Comparison of ENCODE assay signal across 12 cellular contexts in the genomic region with DNA sequence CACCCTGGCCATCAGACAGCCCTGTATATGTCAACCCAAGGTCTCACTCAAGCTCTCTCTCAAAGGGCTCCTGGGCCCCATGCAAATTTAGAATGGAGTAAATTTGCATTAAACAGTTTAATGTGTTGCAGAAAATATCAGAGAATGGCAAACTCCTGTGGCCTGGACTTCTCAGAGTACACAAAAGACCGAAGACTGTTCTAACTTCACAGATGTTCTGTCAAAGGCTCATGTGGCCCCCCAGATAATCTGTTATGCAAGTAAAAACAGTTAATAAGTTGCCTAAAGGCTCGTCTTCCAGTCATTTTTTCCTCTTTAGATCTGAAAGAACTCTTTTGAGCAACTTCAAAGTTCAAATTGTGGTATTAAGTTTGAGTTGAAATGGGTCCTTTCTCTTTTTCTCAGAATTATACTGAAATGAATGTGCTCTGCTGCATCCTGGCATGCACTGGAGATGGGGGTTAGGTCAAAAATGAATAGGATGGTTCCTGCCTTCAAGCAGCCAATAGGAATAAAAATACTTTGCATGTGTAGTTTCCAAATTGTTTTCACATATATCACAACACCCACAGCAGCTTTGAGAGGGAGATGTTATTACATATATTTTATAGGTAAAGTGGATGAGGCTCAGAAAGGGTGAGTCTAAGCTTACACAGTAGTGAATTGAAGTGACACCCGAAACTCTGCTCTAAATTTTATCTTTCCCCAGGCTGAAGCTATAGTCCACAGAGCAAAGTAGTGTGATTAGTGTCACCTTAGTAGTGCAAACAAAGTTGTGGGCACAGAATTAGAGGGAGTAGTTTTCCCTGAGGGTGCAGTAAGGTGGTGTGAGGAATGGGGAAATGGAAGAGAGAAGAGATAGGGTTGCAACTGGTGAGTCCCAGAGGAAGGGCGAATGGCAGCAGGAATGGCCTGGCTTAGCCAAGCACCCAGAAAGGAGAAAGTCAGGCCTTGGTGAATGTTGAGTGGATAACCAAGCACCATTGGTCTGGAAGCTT.
DNase-seq lines count a peak whose midpoint lies in the region; ATAC-seq, FAIRE-seq and TF ChIP-seq lines count a peak whose summit lies in the region.
"Had no signal": no experiment of that assay in that cellular context is flagged by ENCODE, and none has a peak within 500 bp of the region (broad histone marks: within the 10 kb centered on the region; RNA-seq: fewer than 3 reads in every experiment).

No MANE protein-coding gene starts in this region.

- H3K9me3 ChIP-seq in trophoblast cell (ENCODE audit: insufficient read depth, low read depth, low read length) (no peaks in the 10 kb centered on the region), tibial nerve (no peaks in the 10 kb centered on the region)
- H3K9me3 ChIP-seq: BE2C, ovary had no signal

- H3K27ac Mint-ChIP-seq in activated naive CD4-positive, alpha-beta T cell treated with anti-CD3 and anti-CD28 coated beads for 36 hours = peak overlapping the region; percentile 86
- H3K27ac Mint-ChIP-seq: dendritic cell treated with granulocyte-macrophage colony-stimulating factor and Interleukin-4, amounts not matched to agents 40 ng/mL and 50 ng/mL, for 4 days had no signal

- no peaks in the 10 kb centered on the region for H3K9me3 Mint-ChIP-seq in activated naive CD4-positive, alpha-beta T cell treated with anti-CD3 and anti-CD28 coated beads for 36 hours

- no peaks in the 10 kb centered on the region for H3K36me3 Mint-ChIP-seq in activated naive CD4-positive, alpha-beta T cell treated with anti-CD3 and anti-CD28 coated beads for 36 hours (ENCODE audit: low read depth)

- H3K27ac ChIP-seq in trophoblast cell (ENCODE audit: low read depth, low read length) (no peak overlapping the region), tibial nerve (no peak overlapping the region)
- H3K27ac ChIP-seq: ovary had no signal

- no peaks in the 10 kb centered on the region for H3K79me1 ChIP-seq in trophoblast cell (ENCODE audit: low read length)

- no peak overlapping the region for H3K14ac ChIP-seq in trophoblast cell (ENCODE audit: low read length)

- H3K4ac ChIP-seq in trophoblast cell (ENCODE audit: low read depth, low read length) = no peak overlapping the region

- no peaks in the 10 kb centered on the region for H3K79me2 ChIP-seq in trophoblast cell (ENCODE audit: control insufficient read depth, insufficient read depth, low read length, poor library complexity)

- intact Hi-C loops in activated naive CD4-positive, alpha-beta T cell treated with anti-CD3 and anti-CD28 coated beads for 36 hours (cut with micrococcal nuclease) = loop anchor here (1.0 to 2.0 kb wide), 7 partner anchors 26 to 696 kb away; no protein-coding TSS in a partner anchor

- H3K27me3 Mint-ChIP-seq in activated naive CD4-positive, alpha-beta T cell treated with anti-CD3 and anti-CD28 coated beads for 36 hours (ENCODE audit: low read depth) = peaks cover 6% of the 10 kb centered on the region

- H3K4me3 Mint-ChIP-seq in activated naive CD4-positive, alpha-beta T cell treated with anti-CD3 and anti-CD28 coated beads for 36 hours = peak overlapping the region; percentile 5
- H3K4me3 Mint-ChIP-seq: dendritic cell treated with granulocyte-macrophage colony-stimulating factor and Interleukin-4, amounts not matched to agents 40 ng/mL and 50 ng/mL, for 4 days had no signal

- TF ChIP-seq EP300 in tibial nerve (IDR thresholded peaks at IDR 0.05) = no peak

- no peak overlapping the region for H2AFZ ChIP-seq in trophoblast cell (ENCODE audit: insufficient read depth, low read length, poor library complexity)

- H3K27me3 ChIP-seq in trophoblast cell (ENCODE audit: insufficient read depth, low read length) (no peaks in the 10 kb centered on the region), tibial nerve (no peaks in the 10 kb centered on the region)
- H3K27me3 ChIP-seq: BE2C, ovary had no signal

- H2AK5ac ChIP-seq in trophoblast cell (ENCODE audit: low read length) = no peak overlapping the region

- H3K23ac ChIP-seq in trophoblast cell (ENCODE audit: low read length) = peak overlapping the region; percentile 46

- H4K8ac ChIP-seq in trophoblast cell (ENCODE audit: low read depth, low read length) = no peak overlapping the region

- TF ChIP-seq POLR2A in tibial nerve (IDR thresholded peaks at IDR 0.05) = no peak

- H3K18ac ChIP-seq in trophoblast cell (ENCODE audit: low read length) = no peak overlapping the region

- FAIRE-seq in HTR-8/SVneo (lab: Jason Lieb, UNC) = no peak

- ATAC-seq in HG02588 (IDR thresholded peaks at IDR 0.05; ENCODE audit: unreplicated experiment) = peak; percentile 67

- DNase-seq in activated naive CD4-positive, alpha-beta T cell treated with anti-CD3 and anti-CD28 coated beads for 36 hours = peak; percentile 63
- no peak for DNase-seq in activated naive CD4-positive, alpha-beta T cell treated with anti-CD3 and anti-CD28 coated beads, Interleukin-2, amount 50 U/mL, for 16 hours
- DNase-seq in SK-MEL-5 (ENCODE audit: low read depth, low spot score) (peak; percentile 17), trophoblast cell (no peak), HTR-8/SVneo (ENCODE audit: insufficient read length, low spot score) (no peak), tibial nerve (ENCODE audit: low spot score in 2 of 2) (no peak), HUDEP-2 (lab: John Stamatoyannopoulos, UW; ENCODE audit: unreplicated experiment in 76 of 76) (no peak)
- DNase-seq: BE2C, KG1, ovary had no signal

- H3K9ac ChIP-seq in trophoblast cell (ENCODE audit: low read length) = no peak overlapping the region

- peaks cover 40% of the 10 kb centered on the region for H3K4me1 Mint-ChIP-seq in activated naive CD4-positive, alpha-beta T cell treated with anti-CD3 and anti-CD28 coated beads for 36 hours (ENCODE audit: low read depth)

- no peak overlapping the region for H2BK120ac ChIP-seq in trophoblast cell (ENCODE audit: insufficient read depth, low read length, poor library complexity)

- CTCF ChIA-PET in activated naive CD4-positive, alpha-beta T cell treated with anti-CD3 and anti-CD28 coated beads for 36 hours (lab: Charles Lee) = interaction anchor here (0.6 to 2.1 kb wide), 4 partner anchors 42 to 70 kb away, joined by 3 to 7 read pairs (median 4); no protein-coding TSS in a partner anchor

- no peak overlapping the region for H3K4me2 ChIP-seq in trophoblast cell (ENCODE audit: low read length)

- no peak overlapping the region for H4K91ac ChIP-seq in trophoblast cell (ENCODE audit: low read depth, low read length)

- H4K12ac ChIP-seq in trophoblast cell (ENCODE audit: low read depth, low read length) = no peak overlapping the region

- H3K4me1 ChIP-seq in trophoblast cell (ENCODE audit: control insufficient read depth in 1 of 2, insufficient read depth in 2 of 2, low read length in 2 of 2) = peaks cover 2 to 4% of the 10 kb centered on the region in 2 experiments
- peaks cover 0 to 19% (median 7%) of the 10 kb centered on the region in 4 donors for H3K4me1 ChIP-seq in tibial nerve

- H3K4me3 ChIP-seq in trophoblast cell (ENCODE audit: low read depth, low read length) (no peak overlapping the region), tibial nerve (no peak overlapping the region)
- H3K4me3 ChIP-seq: ovary had no signal

- no peak for TF ChIP-seq CTCF in tibial nerve (IDR thresholded peaks at IDR 0.05)

- H2BK12ac ChIP-seq in trophoblast cell (ENCODE audit: low read length) = no peak overlapping the region

- H3K36me3 ChIP-seq in trophoblast cell (ENCODE audit: control insufficient read depth in 1 of 2, insufficient read depth in 2 of 2, low read length in 2 of 2) = no peaks in the 10 kb centered on the region
- no peaks in the 10 kb centered on the region for H3K36me3 ChIP-seq in tibial nerve
- H3K36me3 ChIP-seq: BE2C, ovary had no signal

- H2BK5ac ChIP-seq in trophoblast cell (ENCODE audit: low read depth, low read length, poor library complexity) = no peak overlapping the region

- in situ Hi-C loops in SK-MEL-5 (cut with HindIII; ENCODE audit: low pct_unique_long_range_greater_than_20kb, low sequenced_read_pairs) = no loop called here

- WGBS in trophoblast cell (ENCODE audit: extremely low coverage, insufficient coverage, insufficient read length) = no CpG with 5 or more reads among the region's 4 CpGs
- WGBS in tibial nerve, 2 donors = 74% methylated on average over 4 of the region's 4 CpGs

Comparison
In these comparisons a context has a peak if more than half of its experiments do, and no peak if none do; other contexts are left out.
1. DNase-seq: peak in activated naive CD4-positive, alpha-beta T cell treated with anti-CD3 and anti-CD28 coated beads for 36 hours (single experiment) and SK-MEL-5 (single experiment); none in activated naive CD4-positive, alpha-beta T cell treated with anti-CD3 and anti-CD28 coated beads, Interleukin-2, amount 50 U/mL, for 16 hours (single experiment), trophoblast cell (0 of 2), HTR-8/SVneo (single experiment), tibial nerve (0 of 2) and HUDEP-2 (0 of 76).